14 cellular contexts compared by ENCODE assay signal in genomic region chr16:80122155-80122554, GRCh38.
A peak's percentile ranks its signal among the peaks of the same experiment; 100 is the strongest.
DNase-seq lines count a peak whose midpoint lies in the region; ATAC-seq, FAIRE-seq and TF ChIP-seq lines count a peak whose summit lies in the region.
"Had no signal": no experiment of that assay in that cellular context is flagged by ENCODE, and none has a peak within 500 bp of the region (broad histone marks: within the 10 kb centered on the region; RNA-seq: fewer than 3 reads in every experiment).

No MANE protein-coding gene starts in this region.

- 20 to 21% methylated on average over 9 of the region's 9 CpGs for WGBS in heart right ventricle, 2 donors

- no peak for FAIRE-seq in frontal cortex (lab: Jason Lieb, UNC)
- FAIRE-seq: GM12891 had no signal

- TF ChIP-seq POLR2A in breast epithelium (IDR thresholded peaks at IDR 0.05) = no peak

- H3K9me3 ChIP-seq in heart right ventricle = no peaks in the 10 kb centered on the region
- H3K9me3 ChIP-seq in breast epithelium = no peaks in the 10 kb centered on the region

- H3K27ac ChIP-seq in heart right ventricle (no peak overlapping the region), breast epithelium (peak overlapping the region in 1 of 2 donors; percentile 27)

- H3K4me3 ChIP-seq in AG10803 (ENCODE audit: low read length) (no peak overlapping the region), heart right ventricle (no peak overlapping the region), breast epithelium (no peak overlapping the region)

- ATAC-seq in heart right ventricle = peak in 7 of 8 donors; percentile 10 to 50 (median 42)
- no peak for ATAC-seq in GM18867 (IDR thresholded peaks at IDR 0.05; ENCODE audit: unreplicated experiment)
- ATAC-seq: activated CD8-positive, alpha-beta T cell treated with anti-CD3 and anti-CD28 coated beads, Interleukin-2, amount 10 ng/mL, durations not matched to agents 7 days and 5 days had no signal

- DNase-seq in AG10803 (ENCODE audit: low read depth) (peak; percentile 76), amniotic epithelial cell (ENCODE audit: low read depth) (peak; percentile 42), heart right ventricle (peak; percentile 23 to 45), pons (ENCODE audit: low spot score) (peak; percentile 31), breast epithelium (ENCODE audit: low spot score in 2 of 2) (no peak), frontal cortex (ENCODE audit: low spot score in 2 of 2) (no peak)
- no peak for DNase-seq in stimulated activated CD4-positive, alpha-beta T cell treated with anti-CD3 and anti-CD28 coated beads, Interleukin-2, amount 100 ng/mL, for 48 hours
- DNase-seq: activated CD8-positive, alpha-beta T cell treated with anti-CD3 and anti-CD28 coated beads, Interleukin-2, amount 10 ng/mL, durations not matched to agents 7 days and 5 days; DND-41; effector CD4-positive, alpha-beta T cell; NCI-H1092 treated with DMSO at 0.1 percent for 48 hours; NCI-H446 had no signal

- TF ChIP-seq CTCF in AG10803 (conservative IDR thresholded peaks at IDR 0.05; ENCODE audit: low read length) (no peak), heart right ventricle (IDR thresholded peaks at IDR 0.05) (no peak), breast epithelium (IDR thresholded peaks at IDR 0.05) (no peak)

- H3K4me1 ChIP-seq in heart right ventricle (peaks cover 0 to 24% (median 8%) of the 10 kb centered on the region in 9 donors), breast epithelium (no peaks in the 10 kb centered on the region)

- H3K36me3 ChIP-seq in heart right ventricle (no peaks in the 10 kb centered on the region), breast epithelium (no peaks in the 10 kb centered on the region)

- H3K27me3 ChIP-seq in heart right ventricle = peaks cover 0 to 16% (median 4%) of the 10 kb centered on the region in 7 donors
- no peaks in the 10 kb centered on the region for H3K27me3 ChIP-seq in breast epithelium

- intact Hi-C loops in heart right ventricle (cut with DNase I) (no loop called here), breast epithelium (cut with DNase I; ENCODE audit: low total_unique reads) (no loop called here)

Comparison
In these comparisons a context has a peak if more than half of its experiments do, and no peak if none do; other contexts are left out.
1. DNase-seq: peak in AG10803 (single experiment), amniotic epithelial cell (single experiment), heart right ventricle (2 of 2) and pons (single experiment); none in stimulated activated CD4-positive, alpha-beta T cell treated with anti-CD3 and anti-CD28 coated beads, Interleukin-2, amount 100 ng/mL, for 48 hours (0 of 2), breast epithelium (0 of 2) and frontal cortex (0 of 2).